In genomic region chr7:5824297-5824610, GRCh38 we compare ENCODE assay signal across 1 cellular context.
TF ChIP-seq lines count a peak whose summit lies in the region.

No MANE protein-coding gene starts in this region.

TF ChIP-seq in SK-N-SH treated with all-trans-retinoic acid at 6 μM for 48 hours, 23 proteins besides CTCF, POLR2A, EP300 and RAD21 (continued from another document):
- TF ChIP-seq TSHZ2 (CRISPR knock-in tag; IDR thresholded peaks at IDR 0.05): no peak
